In genomic region chr18:13462686-13463085, GRCh38 we compare ENCODE assay signal across 12 cellular contexts.
"Had no signal": no experiment of that assay in that cellular context is flagged by ENCODE, and none has a peak within 500 bp of the region (broad histone marks: within the 10 kb centered on the region; RNA-seq: fewer than 3 reads in every experiment).

No MANE protein-coding gene starts in this region.

- DNase-seq: activated CD4-positive, alpha-beta T cell treated with anti-CD3 and anti-CD28 coated beads, Interleukin-2, amount 10 ng/mL, durations not matched to agents 7 days and 5 days; colonic mucosa; esophagus squamous epithelium; hypothalamus; kidney; left lung; mammary epithelial cell; naive B cell; uterus had no signal

- H3K27ac ChIP-seq: colonic mucosa, esophagus squamous epithelium, left lung, parathyroid adenoma, tibial artery, uterus had no signal

- H3K27me3 Mint-ChIP-seq: activated CD4-positive, alpha-beta T cell treated with anti-CD3 and anti-CD28 coated beads, Interleukin-2, amount 10 ng/mL, durations not matched to agents 7 days and 5 days had no signal

- H3K36me3 Mint-ChIP-seq: stimulated activated effector memory CD8-positive, alpha-beta T cell treated with anti-CD3 and anti-CD28 coated beads, Interleukin-12 subunit alpha, Interleukin-12 subunit beta, amount 100 ng/mL, for 72 hours had no signal

- H3K9ac ChIP-seq: parathyroid adenoma had no signal

- H3K36me3 ChIP-seq: colonic mucosa, esophagus squamous epithelium, left lung, tibial artery, uterus had no signal

- ATAC-seq: left lung; stimulated activated effector memory CD8-positive, alpha-beta T cell treated with anti-CD3 and anti-CD28 coated beads, Interleukin-12 subunit alpha, Interleukin-12 subunit beta, amount 100 ng/mL, for 72 hours had no signal

- H3K4me3 Mint-ChIP-seq: activated CD4-positive, alpha-beta T cell treated with anti-CD3 and anti-CD28 coated beads, Interleukin-2, amount 10 ng/mL, durations not matched to agents 7 days and 5 days; stimulated activated effector memory CD8-positive, alpha-beta T cell treated with anti-CD3 and anti-CD28 coated beads, Interleukin-12 subunit alpha, Interleukin-12 subunit beta, amount 100 ng/mL, for 72 hours had no signal

- H3K27me3 ChIP-seq: colonic mucosa, esophagus squamous epithelium, left lung, tibial artery, uterus had no signal

- H3K9me3 ChIP-seq: colonic mucosa, esophagus squamous epithelium, tibial artery, uterus had no signal

- H3K4me1 ChIP-seq: colonic mucosa, parathyroid adenoma, uterus had no signal

- H3K4me3 ChIP-seq: colonic mucosa, esophagus squamous epithelium, left lung, tibial artery, uterus had no signal
